ENCODE assay signal across 1 cellular context in the genomic region with DNA sequence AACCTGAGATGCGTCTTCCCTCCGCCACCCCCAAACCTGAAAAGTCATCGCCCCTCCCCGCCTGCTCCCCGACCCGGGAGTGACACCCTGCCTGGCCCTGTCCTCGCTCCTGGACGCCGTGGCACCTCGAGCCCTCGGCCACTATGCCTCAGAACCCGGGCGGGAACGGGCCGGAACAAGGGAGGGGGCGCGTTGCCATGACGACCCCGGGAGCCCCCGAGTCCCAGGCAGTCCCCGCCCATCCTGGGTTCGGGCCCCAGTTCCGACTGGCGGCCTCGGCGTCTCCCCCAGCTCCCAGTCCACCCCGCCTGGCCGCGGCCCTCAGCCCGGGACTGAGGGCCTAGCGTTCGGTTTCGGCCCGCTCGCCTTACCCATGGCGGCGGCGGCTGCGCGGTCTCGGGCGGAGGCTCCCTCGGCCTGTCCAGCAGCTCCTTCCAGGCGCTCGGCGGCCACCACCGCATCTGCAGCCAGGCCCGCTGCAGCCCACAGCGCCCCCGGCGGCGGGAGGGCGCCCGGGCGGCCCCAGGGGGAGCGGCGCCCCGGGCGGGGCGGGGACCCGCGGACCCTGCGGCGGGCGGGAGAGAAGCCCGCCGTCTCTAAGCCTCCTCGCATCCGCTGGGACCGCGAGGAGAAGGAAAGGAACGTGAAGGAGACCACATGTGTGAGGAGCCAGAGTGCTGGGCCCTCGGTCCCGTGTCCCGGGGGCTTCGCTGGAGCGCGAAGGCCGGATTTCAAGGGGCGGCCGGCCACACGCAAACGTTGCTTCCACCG.
TF ChIP-seq lines count a peak whose summit lies in the region.

Gene RUFY2 (minus strand): TSS at position 463 of the 771 bp plus-strand sequence. CDS start 88 bp downstream, at position 375.

TF ChIP-seq in HEK293, 187 proteins besides CTCF, POLR2A, EP300 and RAD21 (continued from another document and continues in another):
- TF ChIP-seq ZNF530 (tag by site-specific recombination; IDR thresholded peaks at IDR 0.05; ENCODE audit: low read depth) (no peak), KLF1 (tag by site-specific recombination; IDR thresholded peaks at IDR 0.05) (no peak), ZNF292 (tag by site-specific recombination; IDR thresholded peaks at IDR 0.05; ENCODE audit: borderline replicate concordance, low read depth) (no peak), ZNF311 (tag by site-specific recombination; IDR thresholded peaks at IDR 0.05; ENCODE audit: borderline replicate concordance) (no peak), ZNF521 (tag by site-specific recombination; IDR thresholded peaks at IDR 0.05) (no peak), ZNF785 (tag by site-specific recombination; IDR thresholded peaks at IDR 0.05) (peak; percentile 19; the same call in 1 of the 2 replicates), ZNF707 (tag by site-specific recombination; IDR thresholded peaks at IDR 0.05) (no peak), TRIM28 (IDR thresholded peaks at IDR 0.05; ENCODE audit: borderline replicate concordance, low read length) (no peak), ZNF112 (tag by site-specific recombination; IDR thresholded peaks at IDR 0.05) (no peak), ZBTB48 (tag by site-specific recombination; IDR thresholded peaks at IDR 0.05) (peak; percentile 87), ZBTB1 (tag by site-specific recombination; IDR thresholded peaks at IDR 0.05) (no peak), ZNF394 (tag by site-specific recombination; IDR thresholded peaks at IDR 0.05; ENCODE audit: borderline replicate concordance) (0 out of 2 replicates have a peak, but pooled peaks have one; percentile 30), ZBTB21 (tag by site-specific recombination; IDR thresholded peaks at IDR 0.05) (0 out of 2 replicates have a peak, but pooled peaks have one; percentile 4), ZNF645 (tag by site-specific recombination; IDR thresholded peaks at IDR 0.05) (no peak), ZBTB11 (tag by site-specific recombination; conservative IDR thresholded peaks at IDR 0.05; ENCODE audit: low read depth) (peak; percentile 51; the same call in 1 of the 2 replicates), ZNF175 (tag by site-specific recombination; IDR thresholded peaks at IDR 0.05) (no peak), ZFP41 (tag by site-specific recombination; IDR thresholded peaks at IDR 0.05; ENCODE audit: borderline replicate concordance) (no peak), IKZF3 (tag by site-specific recombination; IDR thresholded peaks at IDR 0.05) (peak; percentile 61; the same call in 1 of the 2 replicates), ZNF514 (tag by site-specific recombination; IDR thresholded peaks at IDR 0.05) (no peak), ZNF140 (tag by site-specific recombination; IDR thresholded peaks at IDR 0.05) (no peak), ZNF544 (tag by site-specific recombination; IDR thresholded peaks at IDR 0.05) (no peak), GLI2 (tag by site-specific recombination; IDR thresholded peaks at IDR 0.05; ENCODE audit: borderline replicate concordance, low read depth) (no peak), ZNF157 (tag by site-specific recombination; IDR thresholded peaks at IDR 0.05) (no peak), ZNF560 (tag by site-specific recombination; IDR thresholded peaks at IDR 0.05; ENCODE audit: borderline replicate concordance) (no peak), ZNF529 (tag by site-specific recombination; IDR thresholded peaks at IDR 0.05; ENCODE audit: insufficient replicate concordance) (no peak), ZNF610 (tag by site-specific recombination; IDR thresholded peaks at IDR 0.05; ENCODE audit: borderline replicate concordance) (no peak), ZNF19 (tag by site-specific recombination; IDR thresholded peaks at IDR 0.05; ENCODE audit: low read depth) (no peak), ZNF623 (tag by site-specific recombination; IDR thresholded peaks at IDR 0.05) (no peak; the same call in 1 of the 2 replicates), ZNF791 (tag by site-specific recombination; IDR thresholded peaks at IDR 0.05) (no peak), ZNF214 (tag by site-specific recombination; IDR thresholded peaks at IDR 0.05; ENCODE audit: borderline replicate concordance) (no peak), SCRT2 (tag by site-specific recombination; IDR thresholded peaks at IDR 0.05) (0 out of 2 replicates have a peak, but pooled peaks have one; percentile 5), ZNF585B (tag by site-specific recombination; IDR thresholded peaks at IDR 0.05) (no peak), ZNF18 (tag by site-specific recombination; IDR thresholded peaks at IDR 0.05) (no peak), ZNF776 (tag by site-specific recombination; IDR thresholded peaks at IDR 0.05; ENCODE audit: borderline replicate concordance) (no peak), ZNF24 (tag by site-specific recombination; IDR thresholded peaks at IDR 0.05) (peak; percentile 41; the same call in 1 of the 2 replicates), ZNF248 (tag by site-specific recombination; IDR thresholded peaks at IDR 0.05) (no peak), ZNF555 (tag by site-specific recombination; conservative IDR thresholded peaks at IDR 0.05) (no peak), SP3 (tag by site-specific recombination; IDR thresholded peaks at IDR 0.05) (0 out of 2 replicates have a peak, but pooled peaks have one; percentile 2), EGR2 (tag by site-specific recombination; IDR thresholded peaks at IDR 0.05; ENCODE audit: low read depth) (peak; percentile 31; the same call in 1 of the 2 replicates), MYNN (tag by site-specific recombination; IDR thresholded peaks at IDR 0.05; ENCODE audit: borderline replicate concordance) (no peak), ZBTB7A (tag by site-specific recombination; IDR thresholded peaks at IDR 0.05; ENCODE audit: low read depth) (no peak; the same call in none of the 2 replicates), ZNF239 (tag by site-specific recombination; IDR thresholded peaks at IDR 0.05) (no peak; the same call in 1 of the 2 replicates), ZNF48 (tag by site-specific recombination; IDR thresholded peaks at IDR 0.05) (no peak)
- TF ChIP-seq, protein P1, sequence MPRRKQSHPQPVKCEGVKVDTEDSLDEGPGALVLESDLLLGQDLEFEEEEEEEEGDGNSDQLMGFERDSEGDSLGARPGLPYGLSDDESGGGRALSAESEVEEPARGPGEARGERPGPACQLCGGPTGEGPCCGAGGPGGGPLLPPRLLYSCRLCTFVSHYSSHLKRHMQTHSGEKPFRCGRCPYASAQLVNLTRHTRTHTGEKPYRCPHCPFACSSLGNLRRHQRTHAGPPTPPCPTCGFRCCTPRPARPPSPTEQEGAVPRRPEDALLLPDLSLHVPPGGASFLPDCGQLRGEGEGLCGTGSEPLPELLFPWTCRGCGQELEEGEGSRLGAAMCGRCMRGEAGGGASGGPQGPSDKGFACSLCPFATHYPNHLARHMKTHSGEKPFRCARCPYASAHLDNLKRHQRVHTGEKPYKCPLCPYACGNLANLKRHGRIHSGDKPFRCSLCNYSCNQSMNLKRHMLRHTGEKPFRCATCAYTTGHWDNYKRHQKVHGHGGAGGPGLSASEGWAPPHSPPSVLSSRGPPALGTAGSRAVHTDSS (tag by site-specific recombination; IDR thresholded peaks at IDR 0.05), result peak; percentile 28; the same call in 1 of the 2 replicates
- TF ChIP-seq, protein P2, sequence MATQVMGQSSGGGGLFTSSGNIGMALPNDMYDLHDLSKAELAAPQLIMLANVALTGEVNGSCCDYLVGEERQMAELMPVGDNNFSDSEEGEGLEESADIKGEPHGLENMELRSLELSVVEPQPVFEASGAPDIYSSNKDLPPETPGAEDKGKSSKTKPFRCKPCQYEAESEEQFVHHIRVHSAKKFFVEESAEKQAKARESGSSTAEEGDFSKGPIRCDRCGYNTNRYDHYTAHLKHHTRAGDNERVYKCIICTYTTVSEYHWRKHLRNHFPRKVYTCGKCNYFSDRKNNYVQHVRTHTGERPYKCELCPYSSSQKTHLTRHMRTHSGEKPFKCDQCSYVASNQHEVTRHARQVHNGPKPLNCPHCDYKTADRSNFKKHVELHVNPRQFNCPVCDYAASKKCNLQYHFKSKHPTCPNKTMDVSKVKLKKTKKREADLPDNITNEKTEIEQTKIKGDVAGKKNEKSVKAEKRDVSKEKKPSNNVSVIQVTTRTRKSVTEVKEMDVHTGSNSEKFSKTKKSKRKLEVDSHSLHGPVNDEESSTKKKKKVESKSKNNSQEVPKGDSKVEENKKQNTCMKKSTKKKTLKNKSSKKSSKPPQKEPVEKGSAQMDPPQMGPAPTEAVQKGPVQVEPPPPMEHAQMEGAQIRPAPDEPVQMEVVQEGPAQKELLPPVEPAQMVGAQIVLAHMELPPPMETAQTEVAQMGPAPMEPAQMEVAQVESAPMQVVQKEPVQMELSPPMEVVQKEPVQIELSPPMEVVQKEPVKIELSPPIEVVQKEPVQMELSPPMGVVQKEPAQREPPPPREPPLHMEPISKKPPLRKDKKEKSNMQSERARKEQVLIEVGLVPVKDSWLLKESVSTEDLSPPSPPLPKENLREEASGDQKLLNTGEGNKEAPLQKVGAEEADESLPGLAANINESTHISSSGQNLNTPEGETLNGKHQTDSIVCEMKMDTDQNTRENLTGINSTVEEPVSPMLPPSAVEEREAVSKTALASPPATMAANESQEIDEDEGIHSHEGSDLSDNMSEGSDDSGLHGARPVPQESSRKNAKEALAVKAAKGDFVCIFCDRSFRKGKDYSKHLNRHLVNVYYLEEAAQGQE (tag by site-specific recombination; IDR thresholded peaks at IDR 0.05), result no peak; the same call in 1 of the 2 replicates
- TF ChIP-seq, protein P3, sequence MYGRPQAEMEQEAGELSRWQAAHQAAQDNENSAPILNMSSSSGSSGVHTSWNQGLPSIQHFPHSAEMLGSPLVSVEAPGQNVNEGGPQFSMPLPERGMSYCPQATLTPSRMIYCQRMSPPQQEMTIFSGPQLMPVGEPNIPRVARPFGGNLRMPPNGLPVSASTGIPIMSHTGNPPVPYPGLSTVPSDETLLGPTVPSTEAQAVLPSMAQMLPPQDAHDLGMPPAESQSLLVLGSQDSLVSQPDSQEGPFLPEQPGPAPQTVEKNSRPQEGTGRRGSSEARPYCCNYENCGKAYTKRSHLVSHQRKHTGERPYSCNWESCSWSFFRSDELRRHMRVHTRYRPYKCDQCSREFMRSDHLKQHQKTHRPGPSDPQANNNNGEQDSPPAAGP (tag by site-specific recombination; IDR thresholded peaks at IDR 0.05), result peak; percentile 70; the same call in 1 of the 2 replicates
